Comparison of ENCODE assay signal across 8 cellular contexts in genomic region chrX:132219343-132219768, GRCh38. TPM values are rescaled to one million over a fixed set of nuclear protein-coding genes. Genes with fewer than 3 reads are reported as not detected.
A peak's percentile ranks its signal among the peaks of the same experiment; 100 is the strongest.
DNase-seq lines count a peak whose midpoint lies in the region; ATAC-seq and TF ChIP-seq lines count a peak whose summit lies in the region.

RAP2C (minus strand) TSS chrX:132219447; CDS start chrX:132217268, 2,179 bp downstream.

- DNase-seq in AG10803 (ENCODE audit: low read depth) (peak; percentile 59), NCI-H446 (lab: John Stamatoyannopoulos, UW) (peak; percentile 1 to 38), colonic mucosa (peak; percentile 78), kidney tubule cell (ENCODE audit: low spot score) (peak; percentile 75)
- peak; percentile 28 for DNase-seq in activated CD4-positive, alpha-beta T cell treated with anti-CD3 and anti-CD28 coated beads for 1 hour
- DNase-seq in stimulated activated CD4-positive, alpha-beta T cell treated with anti-CD3 and anti-CD28 coated beads, Interleukin-1b, Interleukin-23, amount 100 ng/mL, for 48 hours: peak; percentile 49

- peak within 1 kb of the TSS; percentile 73 for H3K27ac ChIP-seq in colonic mucosa

- no peaks in the 10 kb centered on the region for H3K4me1 ChIP-seq in colonic mucosa

- peak; percentile 42 for ATAC-seq in GM19025 (IDR thresholded peaks at IDR 0.05; ENCODE audit: low read depth, unreplicated experiment)
- ATAC-seq in HG03175 (IDR thresholded peaks at IDR 0.05; ENCODE audit: unreplicated experiment): peak; percentile 66

- no peaks in the 10 kb centered on the region for H3K36me3 ChIP-seq in colonic mucosa

- no peaks in the 10 kb centered on the region for H3K9me3 ChIP-seq in colonic mucosa

- peak within 1 kb of the TSS; percentile 32 to 81 for H3K9ac ChIP-seq in colonic mucosa (ENCODE audit: low read depth in 2 of 2, low read length in 2 of 2)

- H3K4me3 ChIP-seq in AG10803 (ENCODE audit: low read length) (peak within 1 kb of the TSS; percentile 75), colonic mucosa (peak within 1 kb of the TSS; percentile 39)

- no peaks in the 10 kb centered on the region for H3K27me3 ChIP-seq in colonic mucosa

- peak; percentile 70 for TF ChIP-seq CTCF in AG10803 (conservative IDR thresholded peaks at IDR 0.05; ENCODE audit: low read length)
- TF ChIP-seq CTCF in colonic mucosa (IDR thresholded peaks at IDR 0.05): peak; percentile 45

- intact Hi-C loops in colonic mucosa (cut with DNase I): no loop called here

RNA-seq across cellular contexts. Expression of gene RAP2C, which starts in this region (rescaled TPM):
- 10 to 100 TPM; 18.6 to 27.3 TPM for total RNA-seq in colonic mucosa

Comparison
In these comparisons a context has a peak if more than half of its experiments do, and no peak if none do; other contexts are left out.
1. Peak in every context shown above with its lines: DNase-seq, ATAC-seq, H3K4me3 ChIP-seq and H3K27ac ChIP-seq.
2. DNase-seq: peak in every context shown above with its lines; median percentile 78 in colonic mucosa; 75 in kidney tubule cell; 59 in AG10803; 49 in stimulated activated CD4-positive, alpha-beta T cell treated with anti-CD3 and anti-CD28 coated beads, Interleukin-1b, Interleukin-23, amount 100 ng/mL, for 48 hours; 28 in activated CD4-positive, alpha-beta T cell treated with anti-CD3 and anti-CD28 coated beads for 1 hour; 20 in NCI-H446.